9 cellular contexts compared by ENCODE assay signal in the genomic region with DNA sequence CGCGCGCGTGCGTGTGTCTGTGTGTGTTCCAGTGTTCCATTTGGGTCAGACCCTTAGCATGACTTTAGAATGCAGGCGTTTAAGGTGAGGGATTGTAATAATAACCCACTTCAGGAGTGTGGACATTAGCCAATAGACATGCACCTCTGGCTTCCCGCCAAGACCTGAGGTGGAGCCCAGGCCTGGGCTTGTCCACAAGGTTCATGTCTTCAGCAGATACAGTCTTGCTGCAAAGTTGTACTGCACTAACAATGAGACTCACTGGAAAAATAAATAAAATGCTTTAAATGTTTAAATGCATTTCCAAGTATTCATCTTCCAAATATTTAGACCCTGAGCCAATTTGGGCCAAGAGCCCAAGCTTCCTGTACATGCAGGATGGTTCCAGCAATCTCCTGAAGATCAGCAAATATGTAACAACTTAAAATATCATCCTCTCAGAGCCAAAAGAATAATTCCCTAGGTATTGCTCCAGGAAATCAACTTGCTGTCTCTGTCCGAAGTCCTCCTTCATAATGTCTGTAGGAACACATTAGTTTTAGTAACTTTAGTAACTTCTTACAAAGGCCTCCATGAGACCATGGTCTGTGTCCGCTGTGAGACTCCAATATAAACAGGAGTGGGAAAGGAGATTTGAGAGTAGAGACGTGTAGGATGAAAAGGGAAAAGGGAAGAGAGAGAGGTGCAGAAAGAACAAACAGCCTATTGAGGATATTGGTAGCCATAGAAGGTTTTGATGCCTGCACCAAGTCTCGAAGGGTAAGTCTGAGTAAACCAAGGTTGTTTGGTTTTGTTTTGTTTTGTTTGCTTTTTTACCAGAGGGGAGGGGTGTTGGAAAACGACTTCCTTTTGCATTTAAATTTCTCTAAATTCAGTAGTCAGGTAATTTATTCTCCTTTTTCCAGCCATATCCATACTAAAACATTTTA.
DNase-seq lines count a peak whose midpoint lies in the region; TF ChIP-seq lines count a peak whose summit lies in the region.
"Had no signal": no experiment of that assay in that cellular context is flagged by ENCODE, and none has a peak within 500 bp of the region (broad histone marks: within the 10 kb centered on the region; RNA-seq: fewer than 3 reads in every experiment).

No MANE protein-coding gene starts in this region.

- H3K36me3 ChIP-seq in fibroblast of lung (ENCODE audit: control insufficient read depth, insufficient read depth, low read length) (no peaks in the 10 kb centered on the region), stomach (no peaks in the 10 kb centered on the region)

- H3K4me3 ChIP-seq in fibroblast of lung (replicated peaks in 1 of 4; ENCODE audit: control extremely low read depth in 1 of 4, insufficient read depth in 1 of 4, low read depth in 3 of 4, low read length in 4 of 4) (no peak overlapping the region), stomach (no peak overlapping the region)

- peaks cover 4% of the 10 kb centered on the region for H3K9me3 Mint-ChIP-seq in osteocyte (ENCODE audit: unreplicated experiment)
- H3K9me3 Mint-ChIP-seq: stimulated activated naive CD8-positive, alpha-beta T cell treated with anti-CD3 and anti-CD28 coated beads, Interleukin-15, Interleukin-2, amounts not matched to agents 100 ng/mL and 50 ng/mL, for 24 hours had no signal

- no peaks in the 10 kb centered on the region for H3K36me3 Mint-ChIP-seq in osteocyte (ENCODE audit: unreplicated experiment)

- no peaks in the 10 kb centered on the region for H3K79me2 ChIP-seq in fibroblast of lung (ENCODE audit: control insufficient read depth, insufficient read depth, low read length)

- TF ChIP-seq CTCF in fibroblast of lung (conservative IDR thresholded peaks at IDR 0.05 in 1 of 2, IDR thresholded peaks at IDR 0.05 in 1 of 2; ENCODE audit: low read depth in 1 of 2, low read length in 2 of 2) = no peak
- no peak for TF ChIP-seq CTCF in stomach (IDR thresholded peaks at IDR 0.05)
- no peak for TF ChIP-seq CTCF in osteocyte (IDR thresholded peaks at IDR 0.05)

- TF ChIP-seq POLR2A in stomach (IDR thresholded peaks at IDR 0.05) = no peak

- no peak for TF ChIP-seq EP300 in stomach (IDR thresholded peaks at IDR 0.05)

- H3K4me1 ChIP-seq in fibroblast of lung (ENCODE audit: control insufficient read depth, extremely low read depth, insufficient read depth, low read length) (no peaks in the 10 kb centered on the region), stomach (peaks cover 10 to 44% (median 22%) of the 10 kb centered on the region in 4 donors)

- H3K4me1 Mint-ChIP-seq in osteocyte (ENCODE audit: unreplicated experiment) = peaks cover 22% of the 10 kb centered on the region

- no peak overlapping the region for H3K27ac Mint-ChIP-seq in osteocyte (ENCODE audit: unreplicated experiment)
- H3K27ac Mint-ChIP-seq: stimulated activated naive CD8-positive, alpha-beta T cell treated with anti-CD3 and anti-CD28 coated beads, Interleukin-15, Interleukin-2, amounts not matched to agents 100 ng/mL and 50 ng/mL, for 24 hours had no signal

- no peaks in the 10 kb centered on the region for H4K20me1 ChIP-seq in fibroblast of lung (ENCODE audit: control insufficient read depth, extremely low read depth, insufficient read depth, low read length)

- H3K9me3 ChIP-seq in fibroblast of lung (ENCODE audit: control insufficient read depth, insufficient read depth, low read depth, low read length) (no peaks in the 10 kb centered on the region), stomach (no peaks in the 10 kb centered on the region)

- 48 to 59% (median 55%) methylated on average over 12 of the region's 12 CpGs for WGBS in stomach, 5 donors

- H3K27ac ChIP-seq in fibroblast of lung (ENCODE audit: insufficient read depth, low read length) (no peak overlapping the region), stomach (peak overlapping the region in 3 of 5 donors; percentile 14 to 36 (median 20))

- no peak overlapping the region for H3K4me2 ChIP-seq in fibroblast of lung (ENCODE audit: extremely low read depth, insufficient read depth, low read length)

- H3K27me3 ChIP-seq in fibroblast of lung (ENCODE audit: control insufficient read depth, insufficient read depth, low read length) (no peaks in the 10 kb centered on the region), stomach (no peaks in the 10 kb centered on the region)

- no peak overlapping the region for H3K4me3 Mint-ChIP-seq in osteocyte (ENCODE audit: unreplicated experiment)
- H3K4me3 Mint-ChIP-seq: stimulated activated naive CD8-positive, alpha-beta T cell treated with anti-CD3 and anti-CD28 coated beads, Interleukin-15, Interleukin-2, amounts not matched to agents 100 ng/mL and 50 ng/mL, for 24 hours had no signal

- DNase-seq in HPDE6-E6E7 (ENCODE audit: extremely low spot score) (peak; percentile 69), RPMI8226 (peak; percentile 19), fibroblast of lung (ENCODE audit: low read depth in 2 of 2) (peak; percentile 69 to 84), stomach (peak; percentile 47), NK-92 (lab: John Stamatoyannopoulos, UW; ENCODE audit: unreplicated experiment) (no peak), osteocyte (ENCODE audit: extremely low spot score, unreplicated experiment) (no peak)
- no peak for DNase-seq in effector CD4-positive, alpha-beta T cell
- DNase-seq: activated CD4-positive, alpha-beta T cell treated with anti-CD3 and anti-CD28 coated beads for 48 hours had no signal

- no peak overlapping the region for H2AFZ ChIP-seq in fibroblast of lung (ENCODE audit: low read length)

- intact Hi-C loops in stomach (cut with DNase I; ENCODE audit: low total_unique reads) = no loop called here

- peaks cover 7% of the 10 kb centered on the region for H3K27me3 Mint-ChIP-seq in osteocyte (ENCODE audit: unreplicated experiment)
- H3K27me3 Mint-ChIP-seq: stimulated activated naive CD8-positive, alpha-beta T cell treated with anti-CD3 and anti-CD28 coated beads, Interleukin-15, Interleukin-2, amounts not matched to agents 100 ng/mL and 50 ng/mL, for 24 hours had no signal

- no peak overlapping the region for H3K9ac ChIP-seq in fibroblast of lung (ENCODE audit: insufficient read depth, low read length)

Comparison
In these comparisons a context has a peak if more than half of its experiments do, and no peak if none do; other contexts are left out.
1. DNase-seq: peak in HPDE6-E6E7 (single experiment), RPMI8226 (single experiment), fibroblast of lung (2 of 2) and stomach (single experiment); none in NK-92 (single experiment), osteocyte (single experiment) and effector CD4-positive, alpha-beta T cell (single experiment).